8 cellular contexts compared by ENCODE assay signal in the genomic region with DNA sequence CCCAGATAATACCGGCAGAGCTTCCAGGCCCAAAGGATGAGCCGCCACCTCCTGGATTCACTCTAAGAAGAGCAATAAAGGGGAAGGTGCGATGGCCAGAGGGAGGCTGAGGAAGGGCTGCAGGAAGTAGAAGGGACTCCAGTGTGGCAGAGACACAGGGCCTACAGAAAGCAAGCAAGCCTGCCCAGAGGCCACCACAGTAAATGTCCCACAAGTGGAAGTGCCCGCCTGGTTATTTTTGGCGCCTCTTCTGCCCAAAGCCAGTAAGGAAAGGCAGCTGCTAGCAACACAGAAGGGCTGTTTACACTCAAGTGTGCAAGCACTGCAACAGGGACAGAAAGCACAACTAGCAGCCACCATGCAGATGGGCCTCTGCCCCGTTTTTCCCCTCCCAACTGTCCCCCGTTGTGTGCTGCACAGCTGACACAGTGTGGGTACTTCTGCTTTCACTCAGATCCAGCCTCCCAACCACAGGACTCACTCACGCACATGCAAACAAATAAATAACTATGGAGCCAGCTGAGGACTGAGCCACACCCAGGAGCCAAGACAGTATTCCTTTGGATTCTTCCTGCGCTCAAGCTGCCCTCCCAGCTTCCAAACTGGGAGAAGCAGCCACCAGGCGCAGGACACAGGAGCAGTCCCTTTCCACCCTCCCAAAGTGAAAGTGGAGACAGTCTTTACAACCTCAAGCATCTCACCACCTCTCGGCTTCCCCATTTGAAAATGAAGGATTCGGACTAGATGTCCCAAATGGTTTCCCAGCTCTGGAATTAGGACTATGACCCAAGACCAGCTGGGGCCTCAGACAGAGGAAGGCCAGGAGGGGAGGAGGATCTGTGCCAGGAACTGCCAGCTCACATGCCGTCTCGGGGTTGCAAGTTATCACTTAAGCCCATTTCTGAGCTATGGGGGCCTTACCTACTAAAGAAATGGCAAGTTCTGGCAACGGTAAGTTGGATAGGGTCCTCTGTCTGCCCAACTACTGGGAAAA. TPM values are rescaled to one million over a fixed set of nuclear protein-coding genes. Genes with fewer than 3 reads are reported as not detected.
A peak's percentile ranks its signal among the peaks of the same experiment; 100 is the strongest.
DNase-seq lines count a peak whose midpoint lies in the region; ATAC-seq and TF ChIP-seq lines count a peak whose summit lies in the region.

No MANE protein-coding gene starts in this region.

- in situ Hi-C loops in GM18951 (cut with MboI; ENCODE audit: low sequenced_read_pairs, unreplicated experiment) = no loop called here

- peak; percentile 28 for TF ChIP-seq POLR2A in GM18951 (IDR thresholded peaks at IDR 0.05; ENCODE audit: extremely low read depth, insufficient read depth, insufficient read length)

- ATAC-seq in HG03565 (IDR thresholded peaks at IDR 0.05; ENCODE audit: unreplicated experiment) (peak; percentile 36), HG02840 (IDR thresholded peaks at IDR 0.05; ENCODE audit: low FRiP score, unreplicated experiment) (no peak)
- peak; percentile 37 for ATAC-seq in activated CD8-positive, alpha-beta T cell treated with anti-CD3 and anti-CD28 coated beads for 36 hours

- H3K9me3 Mint-ChIP-seq in activated CD8-positive, alpha-beta T cell treated with anti-CD3 and anti-CD28 coated beads for 36 hours = no peaks in the 10 kb centered on the region

- H3K27me3 Mint-ChIP-seq in activated CD8-positive, alpha-beta T cell treated with anti-CD3 and anti-CD28 coated beads for 36 hours = no peaks in the 10 kb centered on the region

- DNase-seq in C1 segment of cervical spinal cord (lab: John Stamatoyannopoulos, UW) = peak in 10 of 14 donors; percentile 21 to 69 (median 62)
- DNase-seq in activated CD8-positive, alpha-beta T cell treated with anti-CD3 and anti-CD28 coated beads for 36 hours = peak; percentile 80
- no peak for DNase-seq in fibroblast of the aortic adventitia (ENCODE audit: low read depth)
- DNase-seq in pons (ENCODE audit: low spot score) = peak; percentile 78
- no peak for DNase-seq in NCI-H1092 (lab: John Stamatoyannopoulos, UW)

- no peak for TF ChIP-seq CTCF in activated CD8-positive, alpha-beta T cell treated with anti-CD3 and anti-CD28 coated beads for 36 hours (IDR thresholded peaks at IDR 0.05)
- TF ChIP-seq CTCF in fibroblast of the aortic adventitia (IDR thresholded peaks at IDR 0.05; ENCODE audit: insufficient read depth, low read length) = no peak

- H3K4me1 Mint-ChIP-seq in activated CD8-positive, alpha-beta T cell treated with anti-CD3 and anti-CD28 coated beads for 36 hours (ENCODE audit: low read depth) = peaks cover 86% of the 10 kb centered on the region

- POLR2A ChIA-PET in activated CD8-positive, alpha-beta T cell treated with anti-CD3 and anti-CD28 coated beads for 36 hours (lab: Charles Lee) = interaction anchor here (0.6 to 14.8 kb wide), 9 partner anchors 8 to 75 kb away, joined by 3 to 512 read pairs (median 7); a partner anchor contains a TSS

- H3K4me3 Mint-ChIP-seq in activated CD8-positive, alpha-beta T cell treated with anti-CD3 and anti-CD28 coated beads for 36 hours = peak overlapping the region; percentile 89

- intact Hi-C loops in activated CD8-positive, alpha-beta T cell treated with anti-CD3 and anti-CD28 coated beads for 36 hours (cut with micrococcal nuclease) = loop anchor here (2.0 kb wide), 1 partner anchor 33 kb away; no protein-coding TSS in a partner anchor

- H3K36me3 Mint-ChIP-seq in activated CD8-positive, alpha-beta T cell treated with anti-CD3 and anti-CD28 coated beads for 36 hours (ENCODE audit: low read depth) = peaks cover 53% of the 10 kb centered on the region

- H3K4me3 ChIP-seq in fibroblast of the aortic adventitia (ENCODE audit: low read depth, low read length) = peak overlapping the region; percentile 47

- H3K27ac Mint-ChIP-seq in activated CD8-positive, alpha-beta T cell treated with anti-CD3 and anti-CD28 coated beads for 36 hours = peak overlapping the region; percentile 97

- CTCF ChIA-PET in activated CD8-positive, alpha-beta T cell treated with anti-CD3 and anti-CD28 coated beads for 36 hours (lab: Charles Lee) = interaction anchor here (0.8 to 13.2 kb wide), 11 partner anchors 11 to 114 kb away, joined by 3 to 143 read pairs (median 4); no protein-coding TSS in a partner anchor

RNA-seq across cellular contexts. Expression of a gene that starts 40.0 kb away (rescaled TPM):
- total RNA-seq in activated CD8-positive, alpha-beta T cell treated with anti-CD3 and anti-CD28 coated beads for 36 hours = 10 to 100 TPM; 22.9 to 24.1 TPM
- total RNA-seq in fibroblast of the aortic adventitia (ENCODE audit: low replicate concordance) = 27.9 and 44.2 TPM in 2 replicates

Comparison
In these comparisons a context has a peak if more than half of its experiments do, and no peak if none do; other contexts are left out.
1. DNase-seq: peak in C1 segment of cervical spinal cord (10 of 14), activated CD8-positive, alpha-beta T cell treated with anti-CD3 and anti-CD28 coated beads for 36 hours (single experiment) and pons (single experiment); none in fibroblast of the aortic adventitia (single experiment) and NCI-H1092 (single experiment).